In genomic region chrX:101931494-101932248, GRCh38 we compare ENCODE assay signal across 8 cellular contexts. TPM values are rescaled to one million over a fixed set of nuclear protein-coding genes. Genes with fewer than 3 reads are reported as not detected.
DNase-seq lines count a peak whose midpoint lies in the region; ATAC-seq, FAIRE-seq and TF ChIP-seq lines count a peak whose summit lies in the region.

Gene ZMAT1 (minus strand): TSS chrX:101932027. CDS start chrX:101932008, 19 bp downstream.

- ATAC-seq in HG02852 (IDR thresholded peaks at IDR 0.05; ENCODE audit: unreplicated experiment), result peak; percentile 91

- H3K36me3 ChIP-seq in astrocyte (ENCODE audit: insufficient read depth, low read length), result no peaks in the 10 kb centered on the region

- H3K4me1 Mint-ChIP-seq in astrocyte (ENCODE audit: low read depth, unreplicated experiment), result peaks cover 2% of the 10 kb centered on the region

- peak within 1 kb of the TSS; percentile 78 for H3K27ac Mint-ChIP-seq in astrocyte (ENCODE audit: unreplicated experiment)

- TF ChIP-seq CTCF in GM13977 (IDR thresholded peaks at IDR 0.05; ENCODE audit: extremely low read depth, insufficient read depth, missing control alignments) (no peak), astrocyte (IDR thresholded peaks at IDR 0.05; ENCODE audit: insufficient read depth, low read depth, low read length) (no peak), retinal pigment epithelial cell (conservative IDR thresholded peaks at IDR 0.05; ENCODE audit: low read depth, low read length) (no peak)

- H2AFZ ChIP-seq in astrocyte (ENCODE audit: low read depth, low read length), result peak within 1 kb of the TSS; percentile 26

- H3K79me2 ChIP-seq in astrocyte (ENCODE audit: insufficient read depth, low read length), result no peaks in the 10 kb centered on the region

- H3K4me3 ChIP-seq in astrocyte (ENCODE audit: insufficient read depth, low read depth, low read length) (peak within 1 kb of the TSS; percentile 39), retinal pigment epithelial cell (ENCODE audit: low read length) (peak within 1 kb of the TSS; percentile 60)

- no peaks in the 10 kb centered on the region for H3K27me3 Mint-ChIP-seq in astrocyte (ENCODE audit: low read depth, unreplicated experiment)

- peak within 1 kb of the TSS; percentile 84 for H3K4me2 ChIP-seq in astrocyte (ENCODE audit: low read length)

- H3K27ac ChIP-seq in astrocyte (ENCODE audit: low read depth, low read length), result no peak within 1 kb of the TSS

- no peaks in the 10 kb centered on the region for H3K36me3 Mint-ChIP-seq in astrocyte (ENCODE audit: low read depth, unreplicated experiment)

- H3K4me3 Mint-ChIP-seq in astrocyte (ENCODE audit: unreplicated experiment), result peak within 1 kb of the TSS; percentile 85

- H3K27me3 ChIP-seq in astrocyte (ENCODE audit: insufficient read depth, low read length), result no peaks in the 10 kb centered on the region

- peak within 1 kb of the TSS; percentile 38 for H3K9ac ChIP-seq in astrocyte (ENCODE audit: low read length)

- no peaks in the 10 kb centered on the region for H4K20me1 ChIP-seq in astrocyte (ENCODE audit: insufficient read depth, low read length)

- FAIRE-seq in astrocyte (lab: Jason Lieb, UNC), result peak; percentile 26

- DNase-seq in GM13977 (ENCODE audit: low spot score), result peak; percentile 68
- peak; percentile 83 for DNase-seq in NCI-H1436 treated with DMSO at 0.1 percent for 48 hours (lab: John Stamatoyannopoulos, UW)
- DNase-seq in T-helper 2 cell, result peak; percentile 68 to 95 (median 85)
- DNase-seq in astrocyte (ENCODE audit: low read depth), result peak; percentile 47
- peak; percentile 17 to 89 (median 74) for DNase-seq in hypothalamus (lab: John Stamatoyannopoulos, UW)
- DNase-seq in retinal pigment epithelial cell (ENCODE audit: low read depth), result peak; percentile 67
- DNase-seq in HCEC 1CT, result no peak

- in situ Hi-C loops in GM13977 (cut with MboI; ENCODE audit: low pct_unique_long_range_greater_than_20kb, low sequenced_read_pairs, unreplicated experiment), result no loop called here

- no peaks in the 10 kb centered on the region for H3K4me1 ChIP-seq in astrocyte (ENCODE audit: insufficient read depth, low read length)

- no peaks in the 10 kb centered on the region for H3K9me3 Mint-ChIP-seq in astrocyte (ENCODE audit: unreplicated experiment)

- no peaks in the 10 kb centered on the region for H3K9me3 ChIP-seq in astrocyte (ENCODE audit: insufficient read depth, low read depth, low read length)

RNA-seq across cellular contexts. Expression of gene ZMAT1, which starts in this region (rescaled TPM):
- total RNA-seq in astrocyte, result 1.7 and 2.0 TPM in 2 replicates
